Comparison of ENCODE assay signal across 8 cellular contexts in genomic region chrX:48890934-48891401, GRCh38. TPM values are rescaled to one million over a fixed set of nuclear protein-coding genes. Genes with fewer than 3 reads are reported as not detected.
A peak's percentile ranks its signal among the peaks of the same experiment; 100 is the strongest.
DNase-seq lines count a peak whose midpoint lies in the region; ATAC-seq, FAIRE-seq and TF ChIP-seq lines count a peak whose summit lies in the region.

No MANE protein-coding gene starts in this region.

- H3K9me3 ChIP-seq in CD8-positive, alpha-beta T cell (ENCODE audit: low read length): no peaks in the 10 kb centered on the region
- H3K9me3 ChIP-seq in adrenal gland (replicated peaks in 1 of 3): no peaks in the 10 kb centered on the region

- H3K27me3 Mint-ChIP-seq in CD8-positive, alpha-beta T cell (ENCODE audit: low read depth): peaks cover 2% of the 10 kb centered on the region
- peaks cover 0 to 7% (median 4%) of the 10 kb centered on the region in 3 donors for H3K27me3 Mint-ChIP-seq in immature natural killer cell (ENCODE audit: low read depth in 3 of 3)

- H3K27ac ChIP-seq in CD8-positive, alpha-beta T cell (ENCODE audit: low read depth, low read length): peak overlapping the region; percentile 40
- H3K27ac ChIP-seq in adrenal gland: peak overlapping the region in 4 of 5 donors; percentile 54 to 73 (median 62)

- H3K4me3 Mint-ChIP-seq in CD8-positive, alpha-beta T cell: peak overlapping the region; percentile 89
- peak overlapping the region; percentile 79 to 91 (median 82) for H3K4me3 Mint-ChIP-seq in immature natural killer cell

- intact Hi-C loops in CD8-positive, alpha-beta T cell (cut with DNase I, micrococcal nuclease): loop anchor here (1.0 to 10.0 kb wide), 13 partner anchors 20 to 1034 kb away; partner anchors contain the start of genes CLCN5 (in 1 of the 2), HDAC6 (in 1 of the 2), MAGIX (in 1 of the 2) and PRAF2 (in 1 of the 2)
- intact Hi-C loops in adrenal gland (cut with DNase I): no loop called here

- no peaks in the 10 kb centered on the region for H3K27me3 ChIP-seq in CD8-positive, alpha-beta T cell (ENCODE audit: insufficient read depth, low read length)
- H3K27me3 ChIP-seq in adrenal gland: no peaks in the 10 kb centered on the region

- peaks cover 23% of the 10 kb centered on the region for H3K4me1 Mint-ChIP-seq in CD8-positive, alpha-beta T cell (ENCODE audit: low read depth)
- H3K4me1 Mint-ChIP-seq in immature natural killer cell: peaks cover 8 to 14% of the 10 kb centered on the region in 2 donors

- 0 to 51% (median 17%) methylated on average over 8 to 35 of the region's 35 CpGs for WGBS in adrenal gland, 4 donors

- peak overlapping the region; percentile 59 for H3K4me3 ChIP-seq in CD8-positive, alpha-beta T cell (ENCODE audit: low read depth, low read length)
- H3K4me3 ChIP-seq in adrenal gland: peak overlapping the region in 3 of 4 donors; percentile 33 to 58 (median 40)

- peak overlapping the region; percentile 86 for H3K27ac Mint-ChIP-seq in CD8-positive, alpha-beta T cell
- peak overlapping the region in 5 of 6 donors; percentile 34 to 80 (median 67) for H3K27ac Mint-ChIP-seq in immature natural killer cell

- no peak for DNase-seq in CD8-positive, alpha-beta T cell
- peak in 1 of 7 donors; percentile 23 for DNase-seq in adrenal gland
- DNase-seq in immature natural killer cell: no peak
- peak; percentile 14 for DNase-seq in stimulated activated naive CD8-positive, alpha-beta T cell treated with anti-CD3 and anti-CD28 coated beads, Interleukin-15, Interleukin-2, amounts not matched to agents 100 U/mL and 50 U/mL, for 24 hours
- DNase-seq in glomerular visceral epithelial cell (ENCODE audit: extremely low spot score): no peak
- DNase-seq in HTR-8/SVneo (ENCODE audit: insufficient read length, low spot score): no peak

- peaks cover 15% of the 10 kb centered on the region for H3K36me3 Mint-ChIP-seq in CD8-positive, alpha-beta T cell
- no peaks in the 10 kb centered on the region for H3K36me3 Mint-ChIP-seq in immature natural killer cell

- no peak for FAIRE-seq in HTR-8/SVneo (lab: Jason Lieb, UNC)

- H3K36me3 ChIP-seq in CD8-positive, alpha-beta T cell (ENCODE audit: insufficient read depth, low read length): no peaks in the 10 kb centered on the region
- peaks cover 0 to 6% of the 10 kb centered on the region in 2 donors for H3K36me3 ChIP-seq in adrenal gland (replicated peaks in 1 of 2)

- no peak for TF ChIP-seq CTCF in CD8-positive, alpha-beta T cell (IDR thresholded peaks at IDR 0.05)
- TF ChIP-seq CTCF in adrenal gland (IDR thresholded peaks at IDR 0.05): no peak

- CTCF ChIA-PET in CD8-positive, alpha-beta T cell (lab: Charles Lee): interaction anchor here (1.0 to 2.6 kb wide), 8 partner anchors 13 to 246 kb away, joined by 3 to 14 read pairs (median 4); no protein-coding TSS in a partner anchor

- no peak for TF ChIP-seq POLR2A in adrenal gland (IDR thresholded peaks at IDR 0.05)

- peak; percentile 25 for ATAC-seq in CD8-positive, alpha-beta T cell
- ATAC-seq in GM19397 (IDR thresholded peaks at IDR 0.05; ENCODE audit: unreplicated experiment): peak; percentile 32
- peak; percentile 39 for ATAC-seq in HG03457 (IDR thresholded peaks at IDR 0.05; ENCODE audit: unreplicated experiment)
- ATAC-seq in stimulated activated naive CD8-positive, alpha-beta T cell treated with anti-CD3 and anti-CD28 coated beads, Interleukin-15, Interleukin-2, amounts not matched to agents 100 U/mL and 50 U/mL, for 24 hours: peak; percentile 47

- POLR2A ChIA-PET in CD8-positive, alpha-beta T cell (lab: Charles Lee): interaction anchor here (0.5 to 2.4 kb wide), 7 partner anchors 21 to 241 kb away, joined by 3 to 10 read pairs (median 4); partner anchors contain the start of gene SLC35A2

- peaks cover 8% of the 10 kb centered on the region for H3K4me1 ChIP-seq in CD8-positive, alpha-beta T cell (ENCODE audit: insufficient read depth, low read length)
- peaks cover 0 to 3% of the 10 kb centered on the region in 2 donors for H3K4me1 ChIP-seq in adrenal gland (replicated peaks in 1 of 2)

- H3K9me3 Mint-ChIP-seq in CD8-positive, alpha-beta T cell: no peaks in the 10 kb centered on the region
- peaks cover 0 to 1% (median 0%) of the 10 kb centered on the region in 6 donors for H3K9me3 Mint-ChIP-seq in immature natural killer cell

RNA-seq across cellular contexts. Expression of gene TIMM17B, which starts 6.6 kb away (rescaled TPM):
- 10 to 100 TPM; 35.0 to 37.6 TPM for total RNA-seq in CD8-positive, alpha-beta T cell
- 10 to 100 TPM; 43.7 to 71.7 (median 56.4) TPM for total RNA-seq in adrenal gland
- polyA plus RNA-seq in adrenal gland (10 to 100 TPM; 25.5 to 93.5 (median 56.9) TPM), immature natural killer cell (10 to 100 TPM; 76.0 to 88.2 (median 85.3) TPM)

RNA-seq across cellular contexts. Expression of gene PQBP1, which starts 6.8 kb away (rescaled TPM):
- 10 to 100 TPM; 79.9 to 82.1 TPM for total RNA-seq in CD8-positive, alpha-beta T cell
- 100 to 1,000 TPM in 1 of 8 donors, 10 to 100 TPM in 7; 53.1 to 123 (median 82.2) TPM for total RNA-seq in adrenal gland
- polyA plus RNA-seq in adrenal gland (100 to 1,000 TPM; 117 to 316 (median 295) TPM), immature natural killer cell (100 to 1,000 TPM in 2 of 3 donors, 10 to 100 TPM in 1; 92.6 to 118 (median 108) TPM)

RNA-seq across cellular contexts. Expression of gene SLC35A2, which starts 20.5 kb away (rescaled TPM):
- total RNA-seq in CD8-positive, alpha-beta T cell: 10 to 100 TPM; 14.6 to 16.6 TPM
- total RNA-seq in adrenal gland: 10 to 100 TPM; 29.4 to 59.7 (median 33.2) TPM
- polyA plus RNA-seq in adrenal gland (10 to 100 TPM in 2 of 3 donors, 1 to 10 TPM in 1; 5.1 to 33.5 (median 11.1) TPM), immature natural killer cell (10 to 100 TPM; 17.0 to 20.6 (median 20.2) TPM)

RNA-seq across cellular contexts. Expression of gene PIM2, which starts 27.9 kb away (rescaled TPM):
- 100 to 1,000 TPM; 212 to 218 TPM for total RNA-seq in CD8-positive, alpha-beta T cell
- 10 to 100 TPM in 3 of 8 donors, 1 to 10 TPM in 5; 3.8 to 13.1 (median 9.3) TPM for total RNA-seq in adrenal gland
- polyA plus RNA-seq in adrenal gland (10 to 100 TPM in 1 of 3 donors, 1 to 10 TPM in 2; 4.1 to 11.9 (median 4.8) TPM), immature natural killer cell (100 to 1,000 TPM in 2 of 3 donors, 10 to 100 TPM in 1; 86.0 to 158 (median 146) TPM)

RNA-seq across cellular contexts. Expression of gene PCSK1N, which starts 55.6 kb away (rescaled TPM):
- 1 to 10 TPM; 4.4 to 4.9 TPM for total RNA-seq in CD8-positive, alpha-beta T cell
- 100 to 1,000 TPM in 1 of 8 donors, 10 to 100 TPM in 2, 1 to 10 TPM in 4, under 1 TPM in 1; 0.97 to 151 (median 5.3) TPM for total RNA-seq in adrenal gland
- polyA plus RNA-seq in adrenal gland (100 to 1,000 TPM in 2 of 3 donors, under 1 TPM in 1; 0.24 to 297 (median 113) TPM), immature natural killer cell (under 1 TPM in 2 of 3 donors, not detected in 1; 0.20 to 0.32 TPM)

Comparison
In these comparisons a context has a peak if more than half of its experiments do, and no peak if none do; other contexts are left out.
1. intact Hi-C loops: an anchor here in CD8-positive, alpha-beta T cell (1.0 to 10.0 kb wide); none called in adrenal gland.